22 cellular contexts compared by ENCODE assay signal in genomic region chr3:194518652-194519051, GRCh38. TPM values are rescaled to one million over a fixed set of nuclear protein-coding genes. Genes with fewer than 3 reads are reported as not detected.
DNase-seq lines count a peak whose midpoint lies in the region; FAIRE-seq and TF ChIP-seq lines count a peak whose summit lies in the region.
"Had no signal": no experiment of that assay in that cellular context is flagged by ENCODE, and none has a peak within 500 bp of the region (broad histone marks: within the 10 kb centered on the region; RNA-seq: fewer than 3 reads in every experiment).

No MANE protein-coding gene starts in this region.

- no peak overlapping the region for H3K4me3 ChIP-seq in osteoblast (ENCODE audit: insufficient read depth, low read length)
- H3K4me3 ChIP-seq: BLaER1, heart left ventricle, left ventricle myocardium inferior, skin epidermis, tibial nerve had no signal

- no peaks in the 10 kb centered on the region for H3K27me3 ChIP-seq in osteoblast (ENCODE audit: insufficient read depth, low read length)
- H3K27me3 ChIP-seq: BLaER1, heart left ventricle, tibial nerve had no signal

- no peak overlapping the region for H3K4me2 ChIP-seq in osteoblast (ENCODE audit: insufficient read depth, low read length)
- H3K4me2 ChIP-seq: BLaER1 had no signal

- no peak overlapping the region for H2AFZ ChIP-seq in osteoblast (ENCODE audit: low read length)

- no peaks in the 10 kb centered on the region for H3K36me3 ChIP-seq in osteoblast (ENCODE audit: insufficient read depth, low read length)
- H3K36me3 ChIP-seq: BLaER1, heart left ventricle, left ventricle myocardium inferior, tibial nerve had no signal

- H3K27ac ChIP-seq in osteoblast (ENCODE audit: low read depth, low read length): peak overlapping the region; percentile 31
- H3K27ac ChIP-seq: BLaER1, heart left ventricle, left ventricle myocardium inferior, skin epidermis, tibial nerve had no signal

- no peaks in the 10 kb centered on the region for H3K27me3 Mint-ChIP-seq in chondrocyte (ENCODE audit: low read depth)
- H3K27me3 Mint-ChIP-seq: progenitor cell of endocrine pancreas had no signal

- H3K9me3 ChIP-seq in osteoblast (ENCODE audit: low read depth, low read length): no peaks in the 10 kb centered on the region
- H3K9me3 ChIP-seq: BLaER1, heart left ventricle, left ventricle myocardium inferior, tibial nerve had no signal

- FAIRE-seq in RCC 7860 (lab: Jason Lieb, UNC): no peak

- no peaks in the 10 kb centered on the region for H3K79me2 ChIP-seq in osteoblast (ENCODE audit: insufficient read depth, low read length)

- no peaks in the 10 kb centered on the region for H3K36me3 Mint-ChIP-seq in chondrocyte (ENCODE audit: low read depth)
- H3K36me3 Mint-ChIP-seq: activated naive CD8-positive, alpha-beta T cell treated with anti-CD3 and anti-CD28 coated beads, Interleukin-2, amount 10 ng/mL, durations not matched to agents 7 days and 5 days had no signal

- peak; percentile 76 for DNase-seq in EL
- DNase-seq in RCC 7860 (ENCODE audit: low spot score): peak; percentile 48
- DNase-seq in chondrocyte (ENCODE audit: low spot score): no peak
- no peak for DNase-seq in osteoblast (ENCODE audit: insufficient read length, low spot score, missing footprints)
- DNase-seq in GM13976 (ENCODE audit: low spot score): no peak
- no peak for DNase-seq in NOMO-1 treated with dmso at 0.1 percent for 144 hours (lab: John Stamatoyannopoulos, UW; ENCODE audit: unreplicated experiment)
- DNase-seq in AML-193 (lab: John Stamatoyannopoulos, UW): no peak
- DNase-seq: activated CD4-positive, alpha-beta T cell treated with anti-CD3 and anti-CD28 coated beads for 48 hours; activated naive CD8-positive, alpha-beta T cell treated with anti-CD3 and anti-CD28 coated beads, Interleukin-2, amount 10 ng/mL, durations not matched to agents 7 days and 5 days; heart left ventricle; left ventricle myocardium inferior; NCI-H146; NCI-H2171; NCI-H774; SIG-M5; stimulated activated CD4-positive, alpha-beta T cell treated with anti-CD3 and anti-CD28 coated beads, Interleukin-2, amount 100 ng/mL, for 48 hours; stimulated activated naive CD4-positive, alpha-beta T cell treated with Interleukin-2 at 50 U/mL for 16 hours had no signal

- in situ Hi-C loops in GM13976 (cut with MboI; ENCODE audit: low sequenced_read_pairs, unreplicated experiment): no loop called here

- peaks cover 31% of the 10 kb centered on the region for H3K4me1 ChIP-seq in osteoblast (ENCODE audit: insufficient read depth, low read length)
- H3K4me1 ChIP-seq: BLaER1, tibial nerve had no signal

- TF ChIP-seq CTCF in chondrocyte (IDR thresholded peaks at IDR 0.05) (no peak), osteoblast (IDR thresholded peaks at IDR 0.05; ENCODE audit: extremely low read depth, low read depth, low read length) (no peak), GM13976 (IDR thresholded peaks at IDR 0.05; ENCODE audit: borderline replicate concordance, control extremely low read depth, extremely low read depth, insufficient read depth, missing control alignments) (no peak)

- peaks cover 29% of the 10 kb centered on the region for H3K4me1 Mint-ChIP-seq in chondrocyte (ENCODE audit: low read depth)
- H3K4me1 Mint-ChIP-seq: activated naive CD8-positive, alpha-beta T cell treated with anti-CD3 and anti-CD28 coated beads, Interleukin-2, amount 10 ng/mL, durations not matched to agents 7 days and 5 days had no signal

- peaks cover 2% of the 10 kb centered on the region for H3K9me3 Mint-ChIP-seq in chondrocyte (ENCODE audit: low read depth)
- H3K9me3 Mint-ChIP-seq: activated naive CD8-positive, alpha-beta T cell treated with anti-CD3 and anti-CD28 coated beads, Interleukin-2, amount 10 ng/mL, durations not matched to agents 7 days and 5 days had no signal

- no peak overlapping the region for H3K4me3 Mint-ChIP-seq in chondrocyte (ENCODE audit: unreplicated experiment)
- H3K4me3 Mint-ChIP-seq: activated naive CD8-positive, alpha-beta T cell treated with anti-CD3 and anti-CD28 coated beads, Interleukin-2, amount 10 ng/mL, durations not matched to agents 7 days and 5 days had no signal

- H4K20me1 ChIP-seq in osteoblast (ENCODE audit: insufficient read depth, low read length): no peaks in the 10 kb centered on the region
- H4K20me1 ChIP-seq: BLaER1 had no signal

- peak overlapping the region; percentile 32 for H3K27ac Mint-ChIP-seq in chondrocyte (ENCODE audit: unreplicated experiment)
- H3K27ac Mint-ChIP-seq: activated naive CD8-positive, alpha-beta T cell treated with anti-CD3 and anti-CD28 coated beads, Interleukin-2, amount 10 ng/mL, durations not matched to agents 7 days and 5 days; activated T-helper 2 cell treated with anti-CD3 and anti-CD28 coated beads, Interferon-gamma antibody, Interleukin-2, Interleukin-4, amounts not matched to agents 10 μg/mL and 5 μg/mL and 100 μg/mL, durations not matched to agents 14 hours and 24 hours and 36 hours; progenitor cell of endocrine pancreas had no signal

RNA-seq across cellular contexts. Expression of gene ATP13A3, which starts 31.9 kb away (rescaled TPM):
- total RNA-seq in chondrocyte: 65.7 to 92.4 TPM (median 87.7 TPM) in 3 replicates
- 248 and 311 TPM in 2 replicates for total RNA-seq in osteoblast

Comparison
In these comparisons a context has a peak if more than half of its experiments do, and no peak if none do; other contexts are left out.
1. DNase-seq: peak in EL (single experiment) and RCC 7860 (single experiment); none in chondrocyte (single experiment), osteoblast (single experiment), GM13976 (single experiment), NOMO-1 treated with dmso at 0.1 percent for 144 hours (single experiment) and AML-193 (0 of 2).